In the genomic region with DNA sequence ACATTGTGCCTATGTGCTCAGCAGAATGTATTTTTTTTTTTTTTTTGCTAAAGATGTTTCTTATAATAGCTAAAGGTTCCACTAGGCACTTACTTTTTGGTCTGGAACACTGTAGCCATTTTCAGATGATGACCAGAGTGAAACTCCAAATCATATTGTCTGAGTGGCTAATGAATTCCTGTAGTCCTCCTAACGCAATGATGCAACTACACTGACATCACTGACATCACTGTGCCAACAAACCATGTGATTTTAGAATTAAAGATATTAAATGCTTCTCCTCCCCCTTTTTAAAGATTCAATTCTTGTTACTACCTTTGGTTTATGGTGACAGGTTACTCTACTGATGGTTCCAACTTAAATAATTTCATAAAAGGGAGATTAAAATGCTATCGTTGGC, we compare ENCODE assay signal across 34 cellular contexts. TPM values are rescaled to one million over a fixed set of nuclear protein-coding genes. Genes with fewer than 3 reads are reported as not detected.
"Had no signal": no experiment of that assay in that cellular context is flagged by ENCODE, and none has a peak within 500 bp of the region (broad histone marks: within the 10 kb centered on the region; RNA-seq: fewer than 3 reads in every experiment).

No MANE protein-coding gene starts in this region.

- H3K36me3 ChIP-seq: colonic mucosa, heart left ventricle, left lung, lower lobe of right lung, neural progenitor cell, right atrium auricular region, stomach, thyroid gland, upper lobe of left lung had no signal

- H3K4me3 ChIP-seq: colonic mucosa, heart left ventricle, left lung, lower lobe of right lung, neural progenitor cell, psoas muscle, right atrium auricular region, stomach, thyroid gland, upper lobe of left lung had no signal

- FAIRE-seq: bronchial epithelial cell had no signal

- H3K4me3 Mint-ChIP-seq: activated CD4-positive, alpha-beta memory T cell treated with anti-CD3 and anti-CD28 coated beads, Interleukin-2, amount 10 ng/mL, durations not matched to agents 7 days and 5 days; activated CD4-positive, alpha-beta T cell treated with anti-CD3 and anti-CD28 coated beads, Interleukin-2, amount 10 ng/mL, durations not matched to agents 7 days and 5 days; activated naive CD4-positive, alpha-beta T cell treated with anti-CD3 and anti-CD28 coated beads, Interleukin-2, amount 50 U/mL, for 24 hours; activated naive CD8-positive, alpha-beta T cell treated with anti-CD3 and anti-CD28 coated beads, Interleukin-2, amount 50 U/mL, for 24 hours; activated T-cell treated with anti-CD3 and anti-CD28 coated beads, Interleukin-2, amount 50 U/mL, for 4 hours; central memory CD8-positive, alpha-beta T cell; natural killer cell; neural progenitor cell; stimulated activated naive B cell treated with anti-CD40 and anti-IgM and Interleukin-4, amounts not matched to agents 10 μg/mL and 1 μg/mL and 100 μg/mL, for 72 hours; T-helper 17 cell; WTC11 had no signal

- H3K36me3 Mint-ChIP-seq: activated naive CD4-positive, alpha-beta T cell treated with anti-CD3 and anti-CD28 coated beads, Interleukin-2, amount 50 U/mL, for 24 hours; natural killer cell; WTC11 had no signal

- H2AFZ ChIP-seq: neural progenitor cell, parathyroid adenoma had no signal

- H3K9me3 ChIP-seq: colonic mucosa, heart left ventricle, left lung, lower lobe of right lung, psoas muscle, right atrium auricular region, stomach, thyroid gland, upper lobe of left lung had no signal

- H3K9ac ChIP-seq: neural progenitor cell, parathyroid adenoma had no signal

- H3K4me2 ChIP-seq: neural progenitor cell had no signal

- H3K4me1 ChIP-seq: colonic mucosa, heart left ventricle, left lung, lower lobe of right lung, parathyroid adenoma, psoas muscle, right atrium auricular region, thyroid gland, upper lobe of left lung had no signal

- DNase-seq: activated CD4-positive, alpha-beta memory T cell treated with anti-CD3 and anti-CD28 coated beads, Interleukin-2, amount 10 ng/mL, durations not matched to agents 7 days and 5 days; activated CD4-positive, alpha-beta T cell treated with anti-CD3 and anti-CD28 coated beads for 1 hour; activated CD4-positive, alpha-beta T cell treated with anti-CD3 and anti-CD28 coated beads, Interleukin-2, amount 10 ng/mL, durations not matched to agents 7 days and 5 days; activated CD8-positive, alpha-beta memory T cell treated with anti-CD3 and anti-CD28 coated beads, Interleukin-2, amount 50 U/mL, for 48 hours; activated naive CD8-positive, alpha-beta T cell treated with anti-CD3 and anti-CD28 coated beads, Interleukin-2, amount 50 U/mL, for 24 hours; activated T-cell treated with anti-CD3 and anti-CD28 coated beads, Interleukin-2, amount 50 U/mL, for 4 hours; colonic mucosa; effector CD8-positive, alpha-beta T cell; foreskin fibroblast; heart left ventricle; hypothalamus; lower lobe of right lung; mesendoderm; natural killer cell; occipital lobe; psoas muscle; stimulated activated CD4-positive, alpha-beta T cell treated with anti-CD3 and anti-CD28 coated beads, Interleukin-15, amount 100 ng/mL, for 24 hours; stimulated activated CD4-positive, alpha-beta T cell treated with anti-CD3 and anti-CD28 coated beads, Interleukin-2, amount 100 ng/mL, for 24 hours; stimulated activated naive B cell treated with anti-CD40 and anti-IgM and Interleukin-4, amounts not matched to agents 10 μg/mL and 1 μg/mL and 100 μg/mL, for 72 hours; stomach; T-helper 17 cell; T1000; thyroid gland; upper lobe of left lung had no signal

- H3K27me3 Mint-ChIP-seq: activated CD4-positive, alpha-beta memory T cell treated with anti-CD3 and anti-CD28 coated beads, Interleukin-2, amount 10 ng/mL, durations not matched to agents 7 days and 5 days; activated CD4-positive, alpha-beta T cell treated with anti-CD3 and anti-CD28 coated beads, Interleukin-2, amount 10 ng/mL, durations not matched to agents 7 days and 5 days; activated naive CD4-positive, alpha-beta T cell treated with anti-CD3 and anti-CD28 coated beads, Interleukin-2, amount 50 U/mL, for 24 hours; activated naive CD8-positive, alpha-beta T cell treated with anti-CD3 and anti-CD28 coated beads, Interleukin-2, amount 50 U/mL, for 24 hours; central memory CD8-positive, alpha-beta T cell; stimulated activated naive B cell treated with anti-CD40 and anti-IgM and Interleukin-4, amounts not matched to agents 10 μg/mL and 1 μg/mL and 100 μg/mL, for 72 hours; T-helper 17 cell had no signal

- ATAC-seq: activated naive CD8-positive, alpha-beta T cell treated with anti-CD3 and anti-CD28 coated beads, Interleukin-2, amount 50 U/mL, for 24 hours; activated T-cell treated with anti-CD3 and anti-CD28 coated beads, Interleukin-2, amount 50 U/mL, for 4 hours; heart left ventricle; left lung; lower lobe of right lung; natural killer cell; psoas muscle; stimulated activated naive B cell treated with anti-CD40 and anti-IgM and Interleukin-4, amounts not matched to agents 10 μg/mL and 1 μg/mL and 100 μg/mL, for 72 hours; T-helper 17 cell; WTC11 had no signal

- H3K9me3 Mint-ChIP-seq: activated CD4-positive, alpha-beta memory T cell treated with anti-CD3 and anti-CD28 coated beads, Interleukin-2, amount 10 ng/mL, durations not matched to agents 7 days and 5 days; activated naive CD4-positive, alpha-beta T cell treated with anti-CD3 and anti-CD28 coated beads, Interleukin-2, amount 50 U/mL, for 24 hours; activated naive CD8-positive, alpha-beta T cell treated with anti-CD3 and anti-CD28 coated beads, Interleukin-2, amount 50 U/mL, for 24 hours; activated T-cell treated with anti-CD3 and anti-CD28 coated beads, Interleukin-2, amount 50 U/mL, for 4 hours; activated T-helper 2 cell treated with anti-CD3 and anti-CD28 coated beads, Interferon-gamma antibody, Interleukin-2, Interleukin-4, amounts not matched to agents 10 μg/mL and 5 μg/mL and 100 μg/mL, durations not matched to agents 14 hours and 24 hours and 36 hours; central memory CD8-positive, alpha-beta T cell; natural killer cell; neural progenitor cell; stimulated activated naive B cell treated with anti-CD40 and anti-IgM and Interleukin-4, amounts not matched to agents 10 μg/mL and 1 μg/mL and 100 μg/mL, for 72 hours; WTC11 had no signal

- H3K27ac Mint-ChIP-seq: activated CD4-positive, alpha-beta memory T cell treated with anti-CD3 and anti-CD28 coated beads, Interleukin-2, amount 10 ng/mL, durations not matched to agents 7 days and 5 days; activated CD4-positive, alpha-beta T cell treated with anti-CD3 and anti-CD28 coated beads, Interleukin-2, amount 10 ng/mL, durations not matched to agents 7 days and 5 days; activated naive CD4-positive, alpha-beta T cell treated with anti-CD3 and anti-CD28 coated beads, Interleukin-2, amount 50 U/mL, for 24 hours; activated naive CD8-positive, alpha-beta T cell treated with anti-CD3 and anti-CD28 coated beads, Interleukin-2, amount 50 U/mL, for 24 hours; activated T-helper 2 cell treated with anti-CD3 and anti-CD28 coated beads, Interferon-gamma antibody, Interleukin-2, Interleukin-4, amounts not matched to agents 10 μg/mL and 5 μg/mL and 100 μg/mL, durations not matched to agents 14 hours and 24 hours and 36 hours; natural killer cell; neural progenitor cell; stimulated activated naive B cell treated with anti-CD40 and anti-IgM and Interleukin-4, amounts not matched to agents 10 μg/mL and 1 μg/mL and 100 μg/mL, for 72 hours; T-helper 17 cell; WTC11 had no signal

- H3K27me3 ChIP-seq: colonic mucosa, heart left ventricle, left lung, neural progenitor cell, right atrium auricular region, stomach, thyroid gland, upper lobe of left lung had no signal

- H3K4me1 Mint-ChIP-seq: activated CD4-positive, alpha-beta memory T cell treated with anti-CD3 and anti-CD28 coated beads, Interleukin-2, amount 10 ng/mL, durations not matched to agents 7 days and 5 days; activated CD4-positive, alpha-beta T cell treated with anti-CD3 and anti-CD28 coated beads, Interleukin-2, amount 10 ng/mL, durations not matched to agents 7 days and 5 days; activated naive CD4-positive, alpha-beta T cell treated with anti-CD3 and anti-CD28 coated beads, Interleukin-2, amount 50 U/mL, for 24 hours; activated naive CD8-positive, alpha-beta T cell treated with anti-CD3 and anti-CD28 coated beads, Interleukin-2, amount 50 U/mL, for 24 hours; stimulated activated naive B cell treated with anti-CD40 and anti-IgM and Interleukin-4, amounts not matched to agents 10 μg/mL and 1 μg/mL and 100 μg/mL, for 72 hours; T-helper 17 cell had no signal

- H3K27ac ChIP-seq: colonic mucosa, heart left ventricle, left lung, lower lobe of right lung, neural progenitor cell, parathyroid adenoma, psoas muscle, right atrium auricular region, stomach, thyroid gland, upper lobe of left lung had no signal

RNA-seq across cellular contexts. Expression of a gene that starts 28.7 kb away (rescaled TPM):
- total RNA-seq: bronchial epithelial cell, dermis microvascular lymphatic vessel endothelial cell had no signal
